2 cellular contexts compared by ENCODE assay signal in genomic region chr19:55606471-55606787, GRCh38.
TF ChIP-seq lines count a peak whose summit lies in the region.

No MANE protein-coding gene starts in this region.

TF ChIP-seq in GM23338, 12 proteins besides CTCF, POLR2A, EP300 and RAD21 (continued from another document):
- TF ChIP-seq ZNF462 (CRISPR knock-in tag; IDR thresholded peaks at IDR 0.05), result no peak
- TF ChIP-seq ETS1 (IDR thresholded peaks at IDR 0.05), result no peak
- no peak for TF ChIP-seq EZH2 (IDR thresholded peaks at IDR 0.05; ENCODE audit: low read depth, unreplicated experiment)
- TF ChIP-seq STAT1 (IDR thresholded peaks at IDR 0.05; ENCODE audit: unreplicated experiment), result no peak
- no peak for TF ChIP-seq POLR2AphosphoS5 (IDR thresholded peaks at IDR 0.05; ENCODE audit: low read depth)
- TF ChIP-seq NANOG (IDR thresholded peaks at IDR 0.05; ENCODE audit: borderline replicate concordance), result no peak
- TF ChIP-seq REST (IDR thresholded peaks at IDR 0.05; ENCODE audit: unreplicated experiment), result no peak
- no peak for TF ChIP-seq JUNB (IDR thresholded peaks at IDR 0.05; ENCODE audit: unreplicated experiment)
- no peak for TF ChIP-seq EZH2phosphoT487 (IDR thresholded peaks at IDR 0.05; ENCODE audit: unreplicated experiment)
- no peak for TF ChIP-seq ZNF331 (CRISPR knock-in tag; IDR thresholded peaks at IDR 0.05; ENCODE audit: low read depth)

TF ChIP-seq in WTC11, 78 proteins besides CTCF, POLR2A, EP300 and RAD21 (continued from another document):
- no peak for TF ChIP-seq AFF4 (CRISPR knock-in tag; IDR thresholded peaks at IDR 0.05; ENCODE audit: borderline replicate concordance)
- no peak for TF ChIP-seq CBFB (CRISPR knock-in tag; IDR thresholded peaks at IDR 0.05; ENCODE audit: low read depth)
- no peak for TF ChIP-seq NR1H2 (CRISPR knock-in tag; IDR thresholded peaks at IDR 0.05)
- TF ChIP-seq MXD4 (CRISPR knock-in tag; IDR thresholded peaks at IDR 0.05; ENCODE audit: borderline replicate concordance), result no peak
- no peak for TF ChIP-seq ELF4 (CRISPR knock-in tag; IDR thresholded peaks at IDR 0.05; ENCODE audit: low read depth)
